Comparison of ENCODE assay signal across 11 cellular contexts in the genomic region with DNA sequence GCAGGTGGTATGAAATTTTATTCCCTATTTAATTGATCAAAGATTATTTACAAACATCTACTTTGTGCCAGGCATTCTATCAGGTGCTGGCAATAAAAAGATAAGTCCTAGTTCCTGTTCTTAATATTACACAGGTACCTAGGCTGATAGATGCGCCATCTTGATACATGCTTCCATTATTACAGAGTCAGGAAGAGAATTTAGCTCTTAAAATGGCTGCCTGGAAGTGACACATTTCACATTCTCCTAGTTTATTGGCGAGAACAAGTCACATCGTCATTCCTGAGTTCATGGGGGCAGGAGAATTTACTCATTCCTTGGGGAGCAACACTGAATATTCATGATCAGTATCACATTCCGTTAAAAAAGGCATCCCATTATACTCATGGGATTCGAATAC. TPM values are rescaled to one million over a fixed set of nuclear protein-coding genes. Genes with fewer than 3 reads are reported as not detected.
A peak's percentile ranks its signal among the peaks of the same experiment; 100 is the strongest.
DNase-seq lines count a peak whose midpoint lies in the region; ATAC-seq and TF ChIP-seq lines count a peak whose summit lies in the region.
"Had no signal": no experiment of that assay in that cellular context is flagged by ENCODE, and none has a peak within 500 bp of the region (broad histone marks: within the 10 kb centered on the region; RNA-seq: fewer than 3 reads in every experiment).

No MANE protein-coding gene starts in this region.

- peaks cover 10% of the 10 kb centered on the region; the same call in 1 of the 2 replicates for H3K9me2 ChIP-seq in GM23338 (ENCODE audit: insufficient read depth)

- peak overlapping the region; percentile 79 for H3K4me2 ChIP-seq in GM23338

- H3K9me3 Mint-ChIP-seq in GM23338 = no peaks in the 10 kb centered on the region
- peaks cover 4% of the 10 kb centered on the region for H3K9me3 Mint-ChIP-seq in activated T-helper 2 cell treated with anti-CD3 and anti-CD28 coated beads, Interferon-gamma antibody, Interleukin-2, Interleukin-4, amounts not matched to agents 10 μg/mL and 5 μg/mL and 100 μg/mL, durations not matched to agents 14 hours and 24 hours and 36 hours
- no peaks in the 10 kb centered on the region for H3K9me3 Mint-ChIP-seq in natural killer cell treated with Interleukin-12 subunit alpha and Interleukin-12 subunit beta and Interleukin-15 and Interleukin-18, amount 100 ng/mL, for 72 hours

- no peak overlapping the region for H3K27ac Mint-ChIP-seq in GM23338
- H3K27ac Mint-ChIP-seq in activated T-helper 2 cell treated with anti-CD3 and anti-CD28 coated beads, Interferon-gamma antibody, Interleukin-2, Interleukin-4, amounts not matched to agents 10 μg/mL and 5 μg/mL and 100 μg/mL, durations not matched to agents 14 hours and 24 hours and 36 hours = peak overlapping the region; percentile 98
- H3K27ac Mint-ChIP-seq in natural killer cell treated with Interleukin-12 subunit alpha and Interleukin-12 subunit beta and Interleukin-15 and Interleukin-18, amount 100 ng/mL, for 72 hours = peak overlapping the region; percentile 99 to 100

- no peak for TF ChIP-seq CTCF in GM23338 (conservative IDR thresholded peaks at IDR 0.05; ENCODE audit: low read depth in 2 of 2)

- H3K36me3 Mint-ChIP-seq in GM23338 (ENCODE audit: low read depth) = peaks cover 13% of the 10 kb centered on the region; the same call in 2 of the 3 replicates
- H3K36me3 Mint-ChIP-seq in activated T-helper 2 cell treated with anti-CD3 and anti-CD28 coated beads, Interferon-gamma antibody, Interleukin-2, Interleukin-4, amounts not matched to agents 10 μg/mL and 5 μg/mL and 100 μg/mL, durations not matched to agents 14 hours and 24 hours and 36 hours (ENCODE audit: low read depth) = peaks cover 39% of the 10 kb centered on the region
- H3K36me3 Mint-ChIP-seq in natural killer cell treated with Interleukin-12 subunit alpha and Interleukin-12 subunit beta and Interleukin-15 and Interleukin-18, amount 100 ng/mL, for 72 hours = peaks cover 9% of the 10 kb centered on the region

- peak overlapping the region; percentile 85; the same call in 1 of the 2 replicates for H3K4me3 ChIP-seq in GM23338

- ATAC-seq in GM23338 = no peak
- ATAC-seq in natural killer cell treated with Interleukin-12 subunit alpha and Interleukin-12 subunit beta and Interleukin-15 and Interleukin-18, amount 100 ng/mL, for 72 hours = no peak
- ATAC-seq in GM19452 (IDR thresholded peaks at IDR 0.05; ENCODE audit: unreplicated experiment) = no peak
- no peak for ATAC-seq in GM21381 (IDR thresholded peaks at IDR 0.05; ENCODE audit: unreplicated experiment)

- H3K79me2 ChIP-seq in GM23338 (replicated peaks; ENCODE audit: insufficient read depth) = peaks cover 34% of the 10 kb centered on the region

- intact Hi-C loops in activated T-helper 2 cell treated with anti-CD3 and anti-CD28 coated beads, Interferon-gamma antibody, Interleukin-2, Interleukin-4, amounts not matched to agents 10 μg/mL and 5 μg/mL and 100 μg/mL, durations not matched to agents 14 hours and 24 hours and 36 hours (cut with micrococcal nuclease) = no loop called here

- H3K27me3 ChIP-seq in GM23338 (ENCODE audit: insufficient read depth) = no peaks in the 10 kb centered on the region

- H3F3A ChIP-seq in GM23338 (replicated peaks; ENCODE audit: low read depth) = no peaks in the 10 kb centered on the region; the same call in 1 of the 2 replicates

- peak overlapping the region; percentile 12; the same call in 1 of the 3 replicates for H3K4me3 Mint-ChIP-seq in GM23338
- peak overlapping the region; percentile 94 for H3K4me3 Mint-ChIP-seq in activated T-helper 2 cell treated with anti-CD3 and anti-CD28 coated beads, Interferon-gamma antibody, Interleukin-2, Interleukin-4, amounts not matched to agents 10 μg/mL and 5 μg/mL and 100 μg/mL, durations not matched to agents 14 hours and 24 hours and 36 hours (ENCODE audit: low read depth)
- peak overlapping the region; percentile 90 for H3K4me3 Mint-ChIP-seq in natural killer cell treated with Interleukin-12 subunit alpha and Interleukin-12 subunit beta and Interleukin-15 and Interleukin-18, amount 100 ng/mL, for 72 hours

- H3K4me1 Mint-ChIP-seq in GM23338 = peaks cover 16% of the 10 kb centered on the region
- H3K4me1 Mint-ChIP-seq in activated T-helper 2 cell treated with anti-CD3 and anti-CD28 coated beads, Interferon-gamma antibody, Interleukin-2, Interleukin-4, amounts not matched to agents 10 μg/mL and 5 μg/mL and 100 μg/mL, durations not matched to agents 14 hours and 24 hours and 36 hours (ENCODE audit: low read depth) = peaks cover 38% of the 10 kb centered on the region
- H3K4me1 Mint-ChIP-seq in natural killer cell treated with Interleukin-12 subunit alpha and Interleukin-12 subunit beta and Interleukin-15 and Interleukin-18, amount 100 ng/mL, for 72 hours (ENCODE audit: low read depth in 2 of 2) = peaks cover 19 to 20% of the 10 kb centered on the region in 2 donors

- H3K27me3 Mint-ChIP-seq in GM23338 (ENCODE audit: insufficient read depth, low read depth, poor library complexity) = no peaks in the 10 kb centered on the region
- H3K27me3 Mint-ChIP-seq in activated T-helper 2 cell treated with anti-CD3 and anti-CD28 coated beads, Interferon-gamma antibody, Interleukin-2, Interleukin-4, amounts not matched to agents 10 μg/mL and 5 μg/mL and 100 μg/mL, durations not matched to agents 14 hours and 24 hours and 36 hours (ENCODE audit: low read depth) = no peaks in the 10 kb centered on the region
- H3K27me3 Mint-ChIP-seq in natural killer cell treated with Interleukin-12 subunit alpha and Interleukin-12 subunit beta and Interleukin-15 and Interleukin-18, amount 100 ng/mL, for 72 hours = no peaks in the 10 kb centered on the region

- no peaks in the 10 kb centered on the region for H4K20me1 ChIP-seq in GM23338 (replicated peaks; ENCODE audit: insufficient read depth)

- peak overlapping the region; percentile 94 for H3K27ac ChIP-seq in GM23338 (ENCODE audit: low read depth)

- no peak overlapping the region for H2AFZ ChIP-seq in GM23338

- H3K36me3 ChIP-seq in GM23338 (ENCODE audit: insufficient read depth) = no peaks in the 10 kb centered on the region; the same call in 1 of the 2 replicates

- peaks cover 14% of the 10 kb centered on the region; the same call in 1 of the 2 replicates for H3K4me1 ChIP-seq in GM23338 (ENCODE audit: insufficient read depth)

- DNase-seq in DMS 273 (lab: John Stamatoyannopoulos, UW; ENCODE audit: unreplicated experiment) (peak; percentile 26), DMS 273 treated with DMSO at 0.1 percent for 48 hours (lab: John Stamatoyannopoulos, UW) (no peak), GM23338 (ENCODE audit: low spot score) (peak; percentile 36), NK-92 (lab: John Stamatoyannopoulos, UW; ENCODE audit: unreplicated experiment) (no peak)
- DNase-seq in activated T-helper 2 cell treated with anti-CD3 and anti-CD28 coated beads, Interferon-gamma antibody, Interleukin-2, Interleukin-4, amounts not matched to agents 10 μg/mL and 5 μg/mL and 100 μg/mL, durations not matched to agents 14 hours and 24 hours and 36 hours (ENCODE audit: low spot score) = no peak
- no peak for DNase-seq in natural killer cell treated with Interleukin-12 subunit alpha and Interleukin-12 subunit beta and Interleukin-15 and Interleukin-18, amount 100 ng/mL, for 72 hours (ENCODE audit: low spot score)
- DNase-seq: NCI-H1092 treated with DMSO at 0.1 percent for 48 hours, NCI-H748 treated with DMSO at 0.1 percent for 48 hours, T1000 had no signal

TF ChIP-seq in GM23338, 12 proteins besides CTCF, POLR2A, EP300 and RAD21:
- no peak for TF ChIP-seq JUNB (IDR thresholded peaks at IDR 0.05; ENCODE audit: unreplicated experiment)
TF ChIP-seq in GM23338: peak in this region for 0.

RNA-seq across cellular contexts. Expression of gene DARS1, which starts 1.1 kb away (rescaled TPM):
- 115 and 145 TPM in 2 replicates for total RNA-seq in GM23338 (2014; rRNA removed; shearing (Covaris generic))
- polyA plus RNA-seq in GM23338 (2016; fragmentation: Nextera tagmentation; extraction: Ambion mirVana) = 148 and 165 TPM in 2 replicates
- total RNA-seq in activated T-helper 2 cell treated with anti-CD3 and anti-CD28 coated beads, Interferon-gamma antibody, Interleukin-2, Interleukin-4, amounts not matched to agents 10 μg/mL and 5 μg/mL and 100 μg/mL, durations not matched to agents 14 hours and 24 hours and 36 hours = 179 and 183 TPM in 2 replicates
- total RNA-seq in natural killer cell treated with Interleukin-12 subunit alpha and Interleukin-12 subunit beta and Interleukin-15 and Interleukin-18, amount 100 ng/mL, for 72 hours = 100 to 1,000 TPM; 113 to 116 TPM

Comparison
In these comparisons a context has a peak if more than half of its experiments do, and no peak if none do; other contexts are left out.
1. DNase-seq: peak in DMS 273 (single experiment) and GM23338 (single experiment); none in DMS 273 treated with DMSO at 0.1 percent for 48 hours (single experiment), activated T-helper 2 cell treated with anti-CD3 and anti-CD28 coated beads, Interferon-gamma antibody, Interleukin-2, Interleukin-4, amounts not matched to agents 10 μg/mL and 5 μg/mL and 100 μg/mL, durations not matched to agents 14 hours and 24 hours and 36 hours (single experiment), natural killer cell treated with Interleukin-12 subunit alpha and Interleukin-12 subunit beta and Interleukin-15 and Interleukin-18, amount 100 ng/mL, for 72 hours (single experiment) and NK-92 (single experiment).
2. H3K4me3 Mint-ChIP-seq: peak in every context shown above with its lines; median percentile 94 in activated T-helper 2 cell treated with anti-CD3 and anti-CD28 coated beads, Interferon-gamma antibody, Interleukin-2, Interleukin-4, amounts not matched to agents 10 μg/mL and 5 μg/mL and 100 μg/mL, durations not matched to agents 14 hours and 24 hours and 36 hours; 90 in natural killer cell treated with Interleukin-12 subunit alpha and Interleukin-12 subunit beta and Interleukin-15 and Interleukin-18, amount 100 ng/mL, for 72 hours; 12 in GM23338.